22 cellular contexts compared by ENCODE assay signal in the genomic region with DNA sequence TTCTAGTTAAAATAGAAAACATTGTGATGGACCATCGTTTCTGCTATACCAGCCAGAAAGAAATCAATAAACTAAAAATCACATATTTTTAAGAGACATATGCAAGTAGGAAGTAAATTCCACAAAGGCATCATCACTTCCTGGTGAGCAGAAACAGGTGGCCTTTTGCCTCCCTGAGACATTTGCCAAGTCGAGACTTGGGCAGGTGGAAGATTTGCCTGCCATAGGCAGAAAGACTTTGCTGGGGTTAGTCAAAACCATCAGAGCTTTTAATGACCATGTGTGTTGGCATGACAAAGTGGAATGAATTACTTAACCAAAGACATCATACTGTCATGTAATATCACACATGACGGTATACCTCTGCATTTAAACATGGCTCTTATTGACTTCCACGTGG.
"Had no signal": no experiment of that assay in that cellular context is flagged by ENCODE, and none has a peak within 500 bp of the region (broad histone marks: within the 10 kb centered on the region; RNA-seq: fewer than 3 reads in every experiment).

No MANE protein-coding gene starts in this region.

- H3K27ac Mint-ChIP-seq: activated CD4-positive, alpha-beta T cell treated with anti-CD3 and anti-CD28 coated beads, Interleukin-2, amount 10 ng/mL, durations not matched to agents 7 days and 5 days; activated naive CD8-positive, alpha-beta T cell; stimulated activated naive B cell treated with anti-CD40 and anti-IgM and Interleukin-4, amounts not matched to agents 10 μg/mL and 1 μg/mL and 100 μg/mL, for 72 hours had no signal

- ATAC-seq: gastroesophageal sphincter, left ventricle myocardium superior, right lobe of liver had no signal

- H3K9me3 Mint-ChIP-seq: activated CD4-positive, alpha-beta T cell treated with anti-CD3 and anti-CD28 coated beads, Interleukin-2, amount 10 ng/mL, durations not matched to agents 7 days and 5 days; activated T-helper 2 cell treated with anti-CD3 and anti-CD28 coated beads, Interferon-gamma antibody, Interleukin-2, Interleukin-4, amounts not matched to agents 10 μg/mL and 5 μg/mL and 100 μg/mL, durations not matched to agents 14 hours and 24 hours and 36 hours; central memory CD8-positive, alpha-beta T cell; stimulated activated naive B cell treated with anti-CD40 and anti-IgM and Interleukin-4, amounts not matched to agents 10 μg/mL and 1 μg/mL and 100 μg/mL, for 72 hours had no signal

- H3K4me1 ChIP-seq: right lobe of liver, uterus had no signal

- FAIRE-seq: astrocyte, colon had no signal

- H3K27ac ChIP-seq: gastroesophageal sphincter, right lobe of liver, testis, uterus, VCaP had no signal

- H3K27me3 Mint-ChIP-seq: activated CD4-positive, alpha-beta T cell treated with anti-CD3 and anti-CD28 coated beads, Interleukin-2, amount 10 ng/mL, durations not matched to agents 7 days and 5 days; activated naive CD8-positive, alpha-beta T cell; central memory CD8-positive, alpha-beta T cell; stimulated activated naive B cell treated with anti-CD40 and anti-IgM and Interleukin-4, amounts not matched to agents 10 μg/mL and 1 μg/mL and 100 μg/mL, for 72 hours had no signal

- H3K4me3 ChIP-seq: gastroesophageal sphincter, right lobe of liver, smooth muscle cell, testis, uterus had no signal

- H3K4me2 ChIP-seq: smooth muscle cell had no signal

- H3K4me3 Mint-ChIP-seq: activated CD4-positive, alpha-beta T cell treated with anti-CD3 and anti-CD28 coated beads, Interleukin-2, amount 10 ng/mL, durations not matched to agents 7 days and 5 days; activated naive CD8-positive, alpha-beta T cell; central memory CD8-positive, alpha-beta T cell; stimulated activated naive B cell treated with anti-CD40 and anti-IgM and Interleukin-4, amounts not matched to agents 10 μg/mL and 1 μg/mL and 100 μg/mL, for 72 hours had no signal

- H3K27me3 ChIP-seq: gastroesophageal sphincter, right lobe of liver, testis, uterus had no signal

- H3K36me3 Mint-ChIP-seq: stimulated activated naive B cell treated with anti-CD40 and anti-IgM and Interleukin-4, amounts not matched to agents 10 μg/mL and 1 μg/mL and 100 μg/mL, for 72 hours had no signal

- H3K36me3 ChIP-seq: right lobe of liver, uterus had no signal

- H3K9me3 ChIP-seq: gastroesophageal sphincter, right lobe of liver, testis, uterus had no signal

- DNase-seq: activated CD4-positive, alpha-beta T cell treated with anti-CD3 and anti-CD28 coated beads, Interleukin-2, amount 10 ng/mL, durations not matched to agents 7 days and 5 days; activated CD4-positive, CD25-positive, alpha-beta regulatory T cell treated with anti-CD3 and anti-CD28 coated beads, Interleukin-2, amount 50 U/mL, for 72 hours; activated naive CD4-positive, alpha-beta T cell; head of caudate nucleus; hypothalamus; left ventricle myocardium superior; mammary epithelial cell; midbrain; nucleus accumbens; right lobe of liver; stimulated activated CD4-positive, alpha-beta T cell treated with anti-CD3 and anti-CD28 coated beads, Interleukin-15, amount 100 ng/mL, for 24 hours; stimulated activated naive B cell treated with anti-CD40 and anti-IgM and Interleukin-4, amounts not matched to agents 10 μg/mL and 1 μg/mL and 100 μg/mL, for 72 hours; testis; uterus had no signal
